Comparison of ENCODE assay signal across 9 cellular contexts in the genomic region with DNA sequence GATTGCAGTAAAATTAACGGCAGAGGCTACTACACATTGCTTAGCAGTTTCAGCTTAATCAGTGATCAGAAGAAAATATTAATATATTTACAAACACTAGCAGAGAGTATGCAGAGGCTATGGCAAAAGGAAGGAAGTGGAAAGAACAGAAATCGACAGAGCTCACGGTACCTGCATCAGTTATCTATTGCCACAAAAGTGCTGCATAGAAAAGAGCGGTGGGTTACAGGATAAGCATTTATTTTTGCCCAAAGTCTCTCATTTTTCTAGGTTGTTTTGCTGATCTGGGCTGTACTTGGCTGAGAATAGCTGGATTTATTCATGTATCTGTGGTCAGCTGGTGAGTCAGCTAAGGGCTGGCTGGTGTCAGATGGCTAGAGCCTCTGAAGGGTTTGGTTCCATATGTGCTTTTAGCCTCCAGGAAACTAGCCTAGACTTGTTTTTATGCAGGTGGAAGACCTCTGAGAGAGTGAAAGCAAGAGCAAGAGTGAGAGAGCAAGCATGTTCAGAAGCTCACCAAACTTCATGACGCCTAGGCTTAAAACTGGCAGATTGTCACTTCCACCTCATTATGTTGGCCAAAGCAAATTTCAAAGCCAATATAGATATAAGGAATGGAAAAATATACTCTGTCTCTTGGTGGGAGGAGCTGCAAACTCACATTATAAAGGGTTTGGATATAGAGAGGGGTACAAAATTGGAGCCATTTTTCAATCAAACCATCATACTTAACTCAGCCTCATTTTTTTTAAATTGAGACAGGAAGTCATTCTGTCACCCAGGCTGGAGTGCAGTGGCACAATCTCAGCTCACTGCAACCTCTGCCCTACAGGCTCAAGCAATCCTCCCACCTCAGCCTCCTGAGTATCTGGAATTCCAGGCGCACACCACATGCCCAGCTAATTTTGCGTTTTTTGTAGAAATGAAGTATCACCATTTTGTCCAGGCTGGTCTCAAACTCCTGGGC.
DNase-seq lines count a peak whose midpoint lies in the region; ATAC-seq and TF ChIP-seq lines count a peak whose summit lies in the region.
"Had no signal": no experiment of that assay in that cellular context is flagged by ENCODE, and none has a peak within 500 bp of the region (broad histone marks: within the 10 kb centered on the region; RNA-seq: fewer than 3 reads in every experiment).

No MANE protein-coding gene starts in this region.

- no peaks in the 10 kb centered on the region for H3F3A ChIP-seq in neural progenitor cell (ENCODE audit: low read depth)

- peak overlapping the region; percentile 98 for H3K27ac Mint-ChIP-seq in activated naive CD4-positive, alpha-beta T cell treated with anti-CD3 and anti-CD28 coated beads, Interleukin-2, amount 50 U/mL, for 24 hours
- H3K27ac Mint-ChIP-seq in neural progenitor cell = no peak overlapping the region

- H3K9me3 ChIP-seq in neural progenitor cell (ENCODE audit: low read depth) = no peaks in the 10 kb centered on the region
- no peaks in the 10 kb centered on the region for H3K9me3 ChIP-seq in aorta (ENCODE audit: control insufficient read depth, low read length)

- H3K36me3 Mint-ChIP-seq in activated naive CD4-positive, alpha-beta T cell treated with anti-CD3 and anti-CD28 coated beads, Interleukin-2, amount 50 U/mL, for 24 hours = no peaks in the 10 kb centered on the region
- H3K36me3 Mint-ChIP-seq in neural progenitor cell = no peaks in the 10 kb centered on the region

- peak overlapping the region; percentile 74 for H3K4me3 Mint-ChIP-seq in activated naive CD4-positive, alpha-beta T cell treated with anti-CD3 and anti-CD28 coated beads, Interleukin-2, amount 50 U/mL, for 24 hours
- H3K4me3 Mint-ChIP-seq in neural progenitor cell = no peak overlapping the region

- WGBS in aorta, 2 donors = 83 to 87% methylated on average over 7 of the region's 7 CpGs

- H3K4me3 ChIP-seq in neural progenitor cell (no peak overlapping the region), aorta (ENCODE audit: low read length in 2 of 2) (no peak overlapping the region)

- H3K27ac ChIP-seq in neural progenitor cell = no peak overlapping the region
- H3K27ac ChIP-seq in aorta (ENCODE audit: low read depth in 1 of 2, low read length in 2 of 2) = no peak overlapping the region

- H4K20me1 ChIP-seq in neural progenitor cell (ENCODE audit: low read depth) = no peaks in the 10 kb centered on the region

- peaks cover 59% of the 10 kb centered on the region for H3K4me1 Mint-ChIP-seq in activated naive CD4-positive, alpha-beta T cell treated with anti-CD3 and anti-CD28 coated beads, Interleukin-2, amount 50 U/mL, for 24 hours
- peaks cover 2% of the 10 kb centered on the region for H3K4me1 Mint-ChIP-seq in neural progenitor cell

- no peak overlapping the region for H3K4me2 ChIP-seq in neural progenitor cell

- intact Hi-C loops in aorta (cut with DNase I) = loop anchor here in 1 of 2 donors (5.0 kb wide), 1 partner anchor 370 kb away; no protein-coding TSS in a partner anchor

- no peak overlapping the region for H3K9ac ChIP-seq in neural progenitor cell

- no peak for TF ChIP-seq CTCF in neural progenitor cell (IDR thresholded peaks at IDR 0.05)

- H3K27me3 ChIP-seq in neural progenitor cell (no peaks in the 10 kb centered on the region), aorta (ENCODE audit: control insufficient read depth in 1 of 2, insufficient read depth in 2 of 2, low read length in 1 of 2) (no peaks in the 10 kb centered on the region)

- ATAC-seq in GM21360 (IDR thresholded peaks at IDR 0.05; ENCODE audit: unreplicated experiment) (peak; percentile 82), HG03469 (IDR thresholded peaks at IDR 0.05; ENCODE audit: unreplicated experiment) (peak; percentile 94), aorta (ENCODE audit: low FRiP score) (no peak)
- ATAC-seq: Panc1 had no signal

- H3K27me3 Mint-ChIP-seq in activated naive CD4-positive, alpha-beta T cell treated with anti-CD3 and anti-CD28 coated beads, Interleukin-2, amount 50 U/mL, for 24 hours = no peaks in the 10 kb centered on the region
- H3K27me3 Mint-ChIP-seq in neural progenitor cell (ENCODE audit: insufficient read depth, low read depth) = peaks cover 3% of the 10 kb centered on the region

- H3K9me3 Mint-ChIP-seq in activated naive CD4-positive, alpha-beta T cell treated with anti-CD3 and anti-CD28 coated beads, Interleukin-2, amount 50 U/mL, for 24 hours = no peaks in the 10 kb centered on the region
- no peaks in the 10 kb centered on the region for H3K9me3 Mint-ChIP-seq in neural progenitor cell

- DNase-seq in GM04503 (ENCODE audit: low read depth) = peak; percentile 49
- no peak for DNase-seq in neural progenitor cell (ENCODE audit: low spot score)
- no peak for DNase-seq in aorta
- no peak for DNase-seq in HuH-7 (ENCODE audit: low spot score)
- DNase-seq in NAMALWA (ENCODE audit: low spot score) = no peak

- no peaks in the 10 kb centered on the region for H3K79me2 ChIP-seq in neural progenitor cell (ENCODE audit: low read depth)

- H3K36me3 ChIP-seq in neural progenitor cell = no peaks in the 10 kb centered on the region
- H3K36me3 ChIP-seq in aorta (ENCODE audit: control insufficient read depth in 1 of 2, insufficient read depth in 2 of 2, low read length in 1 of 2) = no peaks in the 10 kb centered on the region

- H3K4me1 ChIP-seq in neural progenitor cell = no peaks in the 10 kb centered on the region
- H3K4me1 ChIP-seq in aorta (ENCODE audit: control insufficient read depth in 1 of 2, insufficient read depth in 2 of 2, low read length in 2 of 2) = no peaks in the 10 kb centered on the region

- peak overlapping the region; percentile 46 for H2AFZ ChIP-seq in neural progenitor cell (replicated peaks)
